In the genomic region with DNA sequence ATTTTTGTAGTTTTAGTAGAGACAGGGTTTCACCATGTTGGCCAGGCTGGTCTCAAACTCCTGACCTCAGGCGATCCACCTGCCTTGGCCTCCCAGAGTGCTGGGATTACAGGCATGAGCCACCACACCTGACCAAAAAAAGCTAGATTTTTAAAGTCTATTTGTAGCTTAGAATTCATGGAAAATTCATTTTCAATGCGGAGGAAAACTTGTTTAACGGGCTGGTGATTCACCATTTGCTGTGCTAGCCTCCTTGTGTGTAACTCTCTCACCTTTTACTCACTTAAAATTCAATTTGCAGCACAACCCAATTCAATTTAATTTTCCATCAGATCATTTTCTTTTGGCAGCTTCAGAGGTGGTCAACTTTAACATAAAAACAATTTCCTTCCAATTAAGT, we compare ENCODE assay signal across 7 cellular contexts.
A peak's percentile ranks its signal among the peaks of the same experiment; 100 is the strongest.
DNase-seq lines count a peak whose midpoint lies in the region; ATAC-seq, FAIRE-seq and TF ChIP-seq lines count a peak whose summit lies in the region.
"Not testable (repeated sequence)": the region's sequence is repeated elsewhere in the genome, so short reads cannot be mapped to it uniquely, and the experiment has no call there.

No MANE protein-coding gene starts in this region.

- H3K9me3 Mint-ChIP-seq in GM23338, neural crest cell: not testable (repeated sequence)

- not testable (repeated sequence) for H3K79me2 ChIP-seq in GM23338 (replicated peaks; ENCODE audit: insufficient read depth); PC-3 (ENCODE audit: low read length); keratinocyte (ENCODE audit: control insufficient read depth, insufficient read depth, low read length); smooth muscle cell (ENCODE audit: low read depth)

- dilution Hi-C loops in keratinocyte (cut with MboI; ENCODE audit: extremely low pct_ligation_motif_present, low sequenced_read_pairs), result not testable (repeated sequence)

- 72% methylated on average over 3 of the region's 3 CpGs for WGBS in smooth muscle cell (ENCODE audit: low lambda C conversion rate)

- H3K27me3 ChIP-seq in GM23338 (ENCODE audit: insufficient read depth); PC-3 (ENCODE audit: low read length); RWPE2 (ENCODE audit: insufficient read depth, poor library complexity, severe bottlenecking); keratinocyte (ENCODE audit: control insufficient read depth, extremely low read depth, insufficient read depth, low read length); smooth muscle cell (ENCODE audit: low read depth): not testable (repeated sequence)

- TF ChIP-seq CTCF in GM23338 (conservative IDR thresholded peaks at IDR 0.05; ENCODE audit: low read depth in 2 of 2); PC-3 (conservative IDR thresholded peaks at IDR 0.05; ENCODE audit: low read depth, low read length); RWPE2 (IDR thresholded peaks at IDR 0.05; ENCODE audit: poor library complexity, severe bottlenecking); epithelial cell of esophagus (IDR thresholded peaks at IDR 0.05; ENCODE audit: insufficient read depth, low read depth, low read length, missing control alignments); keratinocyte (optimal IDR thresholded peaks at IDR 0.05 in 1 of 3, IDR thresholded peaks at IDR 0.05 in 1 of 3, conservative IDR thresholded peaks at IDR 0.05 in 1 of 3; ENCODE audit: extremely low read depth in 1 of 3, insufficient read depth in 2 of 3, low read length in 3 of 3); neural crest cell (conservative IDR thresholded peaks at IDR 0.05); smooth muscle cell (IDR thresholded peaks at IDR 0.05; ENCODE audit: borderline replicate concordance, insufficient read depth, poor library complexity, severe bottlenecking): not testable (repeated sequence)

- not testable (repeated sequence) for FAIRE-seq in keratinocyte (lab: Jason Lieb, UNC)

- not testable (repeated sequence) for H3K4me1 Mint-ChIP-seq in GM23338, neural crest cell

- intact Hi-C loops in PC-3 (cut with micrococcal nuclease), result not testable (repeated sequence)

- not testable (repeated sequence) for H3K9me3 ChIP-seq in PC-3 (ENCODE audit: low read length); RWPE2 (ENCODE audit: severe bottlenecking); keratinocyte (ENCODE audit: control insufficient read depth, low read depth, low read length); smooth muscle cell (replicated peaks; ENCODE audit: low read depth)

- H3K36me3 Mint-ChIP-seq in GM23338 (ENCODE audit: low read depth); neural crest cell (ENCODE audit: low read depth): not testable (repeated sequence)

- H2AFZ ChIP-seq in GM23338; PC-3 (ENCODE audit: low read length); keratinocyte (ENCODE audit: control insufficient read depth, low read length); smooth muscle cell (ENCODE audit: low read depth): not testable (repeated sequence)

- H3K27ac ChIP-seq in GM23338 (ENCODE audit: low read depth), result peak overlapping the region; percentile 5; the same call in 1 of the 2 replicates
- not testable (repeated sequence) for H3K27ac ChIP-seq in PC-3 (ENCODE audit: low read length); RWPE2 (ENCODE audit: poor library complexity, severe bottlenecking); keratinocyte (ENCODE audit: control insufficient read depth, insufficient read depth, low read length)
- H3K27ac ChIP-seq in smooth muscle cell (ENCODE audit: low read depth), result peak overlapping the region; percentile 38

- H3K4me1 ChIP-seq in GM23338 (ENCODE audit: insufficient read depth); PC-3 (ENCODE audit: insufficient read depth, low read length); smooth muscle cell (ENCODE audit: low read depth): not testable (repeated sequence)
- peaks cover 12% of the 10 kb centered on the region for H3K4me1 ChIP-seq in RWPE2 (ENCODE audit: insufficient read depth, poor library complexity, severe bottlenecking)
- H3K4me1 ChIP-seq in keratinocyte (ENCODE audit: control insufficient read depth, extremely low read depth, insufficient read depth, low read length), result peaks cover 47% of the 10 kb centered on the region

- H3K27ac Mint-ChIP-seq in GM23338, result not testable (repeated sequence)
- peak overlapping the region; percentile 50 for H3K27ac Mint-ChIP-seq in neural crest cell (ENCODE audit: unreplicated experiment)

- H3K4me3 Mint-ChIP-seq in GM23338, neural crest cell: not testable (repeated sequence)

- H3K4me3 ChIP-seq in GM23338; PC-3 (ENCODE audit: low read length); RWPE2 (ENCODE audit: severe bottlenecking); epithelial cell of esophagus (ENCODE audit: low read length); keratinocyte (ENCODE audit: control insufficient read depth in 2 of 3, extremely low read depth in 1 of 3, insufficient read depth in 2 of 3, low read depth in 1 of 3, low read length in 3 of 3); smooth muscle cell: not testable (repeated sequence)

- CTCF ChIA-PET in PC-3 (lab: Charles Lee), result not testable (repeated sequence)

- not testable (repeated sequence) for ATAC-seq in GM23338, PC-3
- ATAC-seq in RWPE2 (ENCODE audit: low read depth), result 0 out of 3 replicates have a peak, but pooled peaks have one; percentile 25

- DNase-seq in GM23338 (ENCODE audit: low spot score); RWPE2 (ENCODE audit: low spot score); keratinocyte (ENCODE audit: low read depth, low spot score); neural crest cell (ENCODE audit: low read depth, low spot score); smooth muscle cell (lab: John Stamatoyannopoulos, UW; ENCODE audit: unreplicated experiment): not testable (repeated sequence)
- peak; percentile 31 for DNase-seq in PC-3
- peak; percentile 67 for DNase-seq in epithelial cell of esophagus (ENCODE audit: low read depth)

- H3F3A ChIP-seq in GM23338 (replicated peaks; ENCODE audit: low read depth); PC-3 (ENCODE audit: low read length, unreplicated experiment); smooth muscle cell (ENCODE audit: low read depth): not testable (repeated sequence)

- not testable (repeated sequence) for H3K36me3 ChIP-seq in GM23338 (ENCODE audit: insufficient read depth); PC-3 (ENCODE audit: low read depth, low read length); RWPE2 (ENCODE audit: low read depth); smooth muscle cell (ENCODE audit: low read depth)
- H3K36me3 ChIP-seq in keratinocyte (ENCODE audit: control insufficient read depth in 2 of 2, extremely low read depth in 1 of 2, insufficient read depth in 2 of 2, low read length in 2 of 2), result peaks cover 15 to 19% of the 10 kb centered on the region in 2 experiments

- H4K20me1 ChIP-seq in GM23338 (replicated peaks; ENCODE audit: insufficient read depth); PC-3 (ENCODE audit: low read length); keratinocyte (ENCODE audit: control insufficient read depth, extremely low read depth, insufficient read depth, low read length); smooth muscle cell (ENCODE audit: low read depth): not testable (repeated sequence)

- not testable (repeated sequence) for H3K9ac ChIP-seq in PC-3 (ENCODE audit: low read length); keratinocyte (ENCODE audit: control insufficient read depth, extremely low read depth, insufficient read depth, low read length); smooth muscle cell (ENCODE audit: low read depth)

- H3K9me1 ChIP-seq in keratinocyte (ENCODE audit: control insufficient read depth, extremely low read depth, insufficient read depth, low read length), result not testable (repeated sequence)

- not testable (repeated sequence) for H3K4me2 ChIP-seq in GM23338; PC-3 (ENCODE audit: low read length); smooth muscle cell
- peak overlapping the region; percentile 25 for H3K4me2 ChIP-seq in keratinocyte (ENCODE audit: control insufficient read depth, extremely low read depth, insufficient read depth, low read depth, low read length)

- not testable (repeated sequence) for H3K9me2 ChIP-seq in GM23338 (ENCODE audit: insufficient read depth); PC-3 (replicated peaks; ENCODE audit: low read length)

- H3K27me3 Mint-ChIP-seq in GM23338 (ENCODE audit: insufficient read depth, low read depth, poor library complexity); neural crest cell (ENCODE audit: low read depth): not testable (repeated sequence)

- POLR2A ChIA-PET in PC-3 (lab: Charles Lee; ENCODE audit: unreplicated experiment), result not testable (repeated sequence)

- BruUV-seq in PC-3 (replicated peaks; lab: Mats Ljungman, UMichigan), result not testable (repeated sequence)
